ENCODE assay signal across 8 cellular contexts in the genomic region with DNA sequence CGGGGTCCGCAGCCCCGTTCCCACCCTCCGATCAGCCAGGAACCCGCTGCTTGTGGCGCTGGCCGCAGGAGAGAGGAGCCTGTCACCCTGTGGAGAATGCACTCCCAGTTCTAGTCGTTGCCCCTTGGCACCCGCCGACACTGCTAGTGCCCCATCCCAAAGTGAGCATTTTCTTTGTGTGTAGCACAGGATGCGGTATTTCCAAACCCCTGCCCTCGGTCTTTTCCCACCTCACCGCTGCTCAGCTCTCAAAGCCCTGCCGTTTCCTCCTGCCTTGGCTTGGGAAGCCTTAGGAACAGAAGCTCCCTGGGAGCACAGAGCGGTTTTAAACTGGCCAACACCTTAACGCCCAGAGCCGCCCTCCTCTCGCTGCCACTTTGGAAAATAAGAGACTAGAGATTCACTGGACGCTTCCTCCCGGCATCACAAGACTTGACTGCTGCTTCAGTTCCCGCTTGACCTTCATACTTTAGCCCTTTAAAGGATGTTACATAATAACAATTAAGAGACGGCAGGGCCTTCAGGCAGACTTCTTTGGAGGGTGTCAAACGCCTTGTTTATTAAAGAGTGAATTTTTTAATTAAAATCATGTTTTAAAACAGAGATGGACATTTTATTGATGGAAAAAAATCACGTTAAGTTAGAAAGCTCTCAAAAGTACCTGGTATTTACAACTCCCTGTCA. TPM values are rescaled to one million over a fixed set of nuclear protein-coding genes. Genes with fewer than 3 reads are reported as not detected.
DNase-seq lines count a peak whose midpoint lies in the region; ATAC-seq and TF ChIP-seq lines count a peak whose summit lies in the region.

No MANE protein-coding gene starts in this region.

- peak; percentile 12 for ATAC-seq in HG02870 (IDR thresholded peaks at IDR 0.05; ENCODE audit: unreplicated experiment)
- ATAC-seq in left cardiac atrium: peak; percentile 14 to 24
- ATAC-seq in HG03571 (IDR thresholded peaks at IDR 0.05; ENCODE audit: unreplicated experiment): no peak

- H3K9ac ChIP-seq in OCI-LY3 (ENCODE audit: low read length): peak overlapping the region; percentile 73

- peak overlapping the region; percentile 50 for H3K27ac ChIP-seq in OCI-LY3 (ENCODE audit: low read length)

- peaks cover 18% of the 10 kb centered on the region for H3K36me3 Mint-ChIP-seq in osteocyte (ENCODE audit: unreplicated experiment)

- H3K4me3 Mint-ChIP-seq in osteocyte (ENCODE audit: unreplicated experiment): peak overlapping the region; percentile 85

- H3K27me3 Mint-ChIP-seq in osteocyte (ENCODE audit: unreplicated experiment): no peaks in the 10 kb centered on the region

- TF ChIP-seq CTCF in OCI-LY3 (IDR thresholded peaks at IDR 0.05; ENCODE audit: low read depth, low read length) (no peak), osteocyte (IDR thresholded peaks at IDR 0.05) (no peak)

- peak overlapping the region; percentile 90 for H3K27ac Mint-ChIP-seq in osteocyte (ENCODE audit: unreplicated experiment)

- H3K79me2 ChIP-seq in OCI-LY3 (ENCODE audit: low read length): no peaks in the 10 kb centered on the region

- DNase-seq in amniotic epithelial cell (ENCODE audit: low read depth): peak; percentile 38
- DNase-seq in left cardiac atrium: peak; percentile 36
- no peak for DNase-seq in osteocyte (ENCODE audit: extremely low spot score, unreplicated experiment)
- DNase-seq in NCI-H1694 (lab: John Stamatoyannopoulos, UW): no peak

- no peaks in the 10 kb centered on the region for H3K36me3 ChIP-seq in OCI-LY3 (replicated peaks; ENCODE audit: low read depth, low read length)

- H3K4me3 ChIP-seq in GM08714 (ENCODE audit: low read length) (peak overlapping the region; percentile 80), OCI-LY3 (ENCODE audit: low read length) (peak overlapping the region; percentile 83)

- H3K4me1 ChIP-seq in OCI-LY3 (ENCODE audit: low read length): no peaks in the 10 kb centered on the region

- peak overlapping the region; percentile 70 for H3K4me2 ChIP-seq in OCI-LY3 (ENCODE audit: low read length)

- H3K9me3 Mint-ChIP-seq in osteocyte (ENCODE audit: unreplicated experiment): no peaks in the 10 kb centered on the region

- no peaks in the 10 kb centered on the region for H3K9me3 ChIP-seq in OCI-LY3 (ENCODE audit: insufficient read depth, low read length)

- H2AFZ ChIP-seq in OCI-LY3 (ENCODE audit: low read depth, low read length): peak overlapping the region; percentile 39; the same call in 1 of the 2 replicates

- H3K27me3 ChIP-seq in OCI-LY3 (ENCODE audit: low read depth, low read length): no peaks in the 10 kb centered on the region

- intact Hi-C loops in left cardiac atrium (cut with DNase I): loop anchor here in 1 of 2 donors (5.0 kb wide), 1 partner anchor 45 kb away; no protein-coding TSS in a partner anchor

- no peaks in the 10 kb centered on the region for H4K20me1 ChIP-seq in OCI-LY3 (ENCODE audit: insufficient read depth, low read length)

- peaks cover 24% of the 10 kb centered on the region for H3K4me1 Mint-ChIP-seq in osteocyte (ENCODE audit: unreplicated experiment)

RNA-seq across cellular contexts. Expression of a gene that starts 0.8 kb away (rescaled TPM):
- 10 to 100 TPM; 26.6 to 32.7 TPM for total RNA-seq in left cardiac atrium
- total RNA-seq in osteocyte: 14.1 and 14.4 TPM in 2 replicates

RNA-seq across cellular contexts. Expression of a gene that starts 35.1 kb away (rescaled TPM):
- under 1 TPM; 0.84 to 0.85 TPM for total RNA-seq in left cardiac atrium
- 0.43 TPM in 1 of 2 replicates, not detected in the other for total RNA-seq in osteocyte

Comparison
In these comparisons a context has a peak if more than half of its experiments do, and no peak if none do; other contexts are left out.
1. DNase-seq: peak in amniotic epithelial cell (single experiment) and left cardiac atrium (single experiment); none in osteocyte (single experiment) and NCI-H1694 (single experiment).